In the genomic region with DNA sequence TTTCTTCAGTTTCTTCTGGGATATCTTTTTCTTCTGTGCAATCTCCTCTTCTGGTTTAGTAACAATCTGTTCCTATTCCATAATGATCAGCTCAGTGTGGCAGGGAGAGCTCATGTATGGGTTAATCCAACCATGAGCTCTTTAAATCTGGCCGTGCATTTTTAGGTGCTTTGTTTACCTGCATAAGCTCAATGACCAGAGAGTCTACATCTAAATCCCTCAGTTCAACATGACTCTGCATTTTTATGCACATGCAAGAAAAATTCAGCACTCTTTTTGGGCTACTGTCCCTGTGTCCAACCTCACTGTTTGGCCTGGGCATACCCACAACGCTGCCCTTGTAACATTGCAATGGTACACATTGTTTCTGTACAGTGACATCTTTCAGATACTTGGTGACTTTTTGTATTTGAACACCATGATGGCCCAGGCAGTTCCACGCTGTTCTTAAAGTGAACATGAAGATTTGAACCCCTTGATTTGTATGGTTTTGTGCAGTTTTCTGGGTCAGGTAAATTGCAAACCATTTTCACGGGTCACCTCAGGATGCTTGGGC, we compare ENCODE assay signal across 33 cellular contexts.
"Had no signal": no experiment of that assay in that cellular context is flagged by ENCODE, and none has a peak within 500 bp of the region (broad histone marks: within the 10 kb centered on the region; RNA-seq: fewer than 3 reads in every experiment).

No MANE protein-coding gene starts in this region.

- DNase-seq: activated CD4-positive, alpha-beta memory T cell treated with anti-CD3 and anti-CD28 coated beads, Interleukin-2, amount 10 ng/mL, durations not matched to agents 7 days and 5 days; activated CD4-positive, alpha-beta T cell treated with anti-CD3 and anti-CD28 coated beads for 1 hour; activated CD4-positive, alpha-beta T cell treated with anti-CD3 and anti-CD28 coated beads for 36 hours; activated CD4-positive, alpha-beta T cell treated with anti-CD3 and anti-CD28 coated beads for 48 hours; activated CD4-positive, alpha-beta T cell treated with anti-CD3 and anti-CD28 coated beads, Interleukin-2, amount 10 ng/mL, durations not matched to agents 7 days and 5 days; activated CD4-positive, alpha-beta T cell treated with anti-CD3 and anti-CD28 coated beads, Interleukin-2, amount 50 U/mL, for 48 hours; activated CD4-positive, CD25-positive, alpha-beta regulatory T cell; activated CD8-positive, alpha-beta memory T cell treated with anti-CD3 and anti-CD28 coated beads for 24 hours; activated CD8-positive, alpha-beta memory T cell treated with anti-CD3 and anti-CD28 coated beads, Interleukin-2, amount 10 ng/mL, durations not matched to agents 7 days and 5 days; activated CD8-positive, alpha-beta memory T cell treated with anti-CD3 and anti-CD28 coated beads, Interleukin-2, amount 50 U/mL, for 48 hours; activated CD8-positive, alpha-beta T cell treated with anti-CD3 and anti-CD28 coated beads, Interleukin-2, amount 10 ng/mL, durations not matched to agents 7 days and 5 days; activated effector memory CD4-positive, alpha-beta T cell treated with Interleukin-2 at 50 U/mL for 16 hours; activated gamma-delta T cell; activated naive CD4-positive, alpha-beta T cell treated with anti-CD3 and anti-CD28 coated beads, Interleukin-2, amount 10 ng/mL, durations not matched to agents 7 days and 5 days; activated naive CD4-positive, alpha-beta T cell treated with Interleukin-2 at 50 U/mL for 16 hours; activated naive CD8-positive, alpha-beta T cell treated with anti-CD3 and anti-CD28 coated beads, Interleukin-2, amount 10 ng/mL, durations not matched to agents 7 days and 5 days; activated naive CD8-positive, alpha-beta T cell treated with anti-CD3 and anti-CD28 coated beads, Interleukin-2, amount 50 U/mL, for 24 hours; activated T-cell treated with anti-CD3 and anti-CD28 coated beads, Interleukin-2, amount 50 U/mL, for 24 hours; activated T-cell treated with anti-CD3 and anti-CD28 coated beads, Interleukin-2, amount 50 U/mL, for 48 hours; amygdala; anterior cingulate cortex; caudate nucleus; cerebellar nuclear complex; T-helper 1 cell; T-helper 2 cell; T-helper 9 cell; WERI-Rb-1 had no signal

- H3K4me3 ChIP-seq: ascending aorta, cardiac muscle cell had no signal

- H3K27me3 ChIP-seq: ascending aorta, cardiac muscle cell had no signal

- H3K4me1 ChIP-seq: ascending aorta had no signal

- H3K27ac ChIP-seq: ascending aorta, cardiac muscle cell, WERI-Rb-1 had no signal

- H3K9me3 ChIP-seq: ascending aorta had no signal

- H3K36me3 ChIP-seq: ascending aorta, cardiac muscle cell, WERI-Rb-1 had no signal

- FAIRE-seq: bronchial epithelial cell, TTC549 had no signal

- ATAC-seq: activated CD4-positive, alpha-beta T cell treated with anti-CD3 and anti-CD28 coated beads for 36 hours; activated CD4-positive, CD25-positive, alpha-beta regulatory T cell treated with anti-CD3 and anti-CD28 coated beads, Interleukin-2, amount 50 U/mL, for 24 hours; activated CD8-positive, alpha-beta memory T cell treated with anti-CD3 and anti-CD28 coated beads, Interleukin-2, amount 10 ng/mL, durations not matched to agents 7 days and 5 days; activated CD8-positive, alpha-beta T cell treated with anti-CD3 and anti-CD28 coated beads, Interleukin-2, amount 10 ng/mL, durations not matched to agents 7 days and 5 days; activated naive CD8-positive, alpha-beta T cell treated with anti-CD3 and anti-CD28 coated beads, Interleukin-2, amount 50 U/mL, for 24 hours; WTC11 had no signal
